2 cellular contexts compared by ENCODE assay signal in the genomic region with DNA sequence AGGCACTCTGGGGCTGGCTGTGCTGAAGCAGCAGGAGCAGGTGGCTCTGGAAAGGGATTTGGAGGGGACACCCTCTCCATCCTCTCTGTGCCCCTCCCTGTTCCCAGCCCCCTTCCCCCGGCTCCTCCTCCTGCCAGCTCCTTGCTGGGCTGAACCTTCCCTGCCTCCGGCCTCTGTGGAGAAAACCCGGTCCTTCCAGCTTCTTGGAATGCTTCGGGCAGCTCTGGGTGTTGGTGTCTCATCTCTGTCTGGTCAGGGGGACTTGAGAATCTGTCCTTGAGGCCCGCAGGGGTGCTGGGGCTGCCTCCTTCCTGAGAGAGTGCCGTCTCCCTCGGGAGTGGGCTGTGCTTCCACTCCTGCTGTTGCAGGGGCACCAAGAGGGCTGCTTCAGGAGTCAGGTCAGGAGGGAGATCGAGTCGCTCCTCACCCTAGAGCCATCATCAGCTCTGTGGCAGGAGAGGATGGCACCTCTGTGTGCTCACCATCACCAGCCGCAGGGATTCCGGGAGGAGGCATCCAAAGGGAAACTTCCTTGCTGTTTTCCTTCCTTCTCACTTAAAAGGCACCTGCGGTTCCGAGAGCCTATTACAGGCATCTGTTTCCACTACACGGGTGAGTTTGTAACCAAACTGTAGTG.
TF ChIP-seq lines count a peak whose summit lies in the region.

No MANE protein-coding gene starts in this region.

TF ChIP-seq in HEK293, 187 proteins besides CTCF, POLR2A, EP300 and RAD21:
- TF ChIP-seq ZNF514 (tag by site-specific recombination; IDR thresholded peaks at IDR 0.05) (no peak), ZIC2 (tag by site-specific recombination; IDR thresholded peaks at IDR 0.05) (peak; percentile 32; the same call in 1 of the 2 replicates), ZNF768 (tag by site-specific recombination; IDR thresholded peaks at IDR 0.05) (no peak), IKZF3 (tag by site-specific recombination; IDR thresholded peaks at IDR 0.05) (peak; percentile 18; the same call in 1 of the 2 replicates), SP3 (tag by site-specific recombination; IDR thresholded peaks at IDR 0.05) (0 out of 2 replicates have a peak, but pooled peaks have one; percentile 29), ZNF530 (tag by site-specific recombination; IDR thresholded peaks at IDR 0.05; ENCODE audit: low read depth) (no peak), ZNF677 (tag by site-specific recombination; IDR thresholded peaks at IDR 0.05) (no peak), ZNF157 (tag by site-specific recombination; IDR thresholded peaks at IDR 0.05) (no peak), ZBTB8A (tag by site-specific recombination; IDR thresholded peaks at IDR 0.05) (no peak)
- TF ChIP-seq, protein P1, sequence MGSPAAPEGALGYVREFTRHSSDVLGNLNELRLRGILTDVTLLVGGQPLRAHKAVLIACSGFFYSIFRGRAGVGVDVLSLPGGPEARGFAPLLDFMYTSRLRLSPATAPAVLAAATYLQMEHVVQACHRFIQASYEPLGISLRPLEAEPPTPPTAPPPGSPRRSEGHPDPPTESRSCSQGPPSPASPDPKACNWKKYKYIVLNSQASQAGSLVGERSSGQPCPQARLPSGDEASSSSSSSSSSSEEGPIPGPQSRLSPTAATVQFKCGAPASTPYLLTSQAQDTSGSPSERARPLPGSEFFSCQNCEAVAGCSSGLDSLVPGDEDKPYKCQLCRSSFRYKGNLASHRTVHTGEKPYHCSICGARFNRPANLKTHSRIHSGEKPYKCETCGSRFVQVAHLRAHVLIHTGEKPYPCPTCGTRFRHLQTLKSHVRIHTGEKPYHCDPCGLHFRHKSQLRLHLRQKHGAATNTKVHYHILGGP (tag by site-specific recombination; IDR thresholded peaks at IDR 0.05) = no peak
- TF ChIP-seq, protein P2, sequence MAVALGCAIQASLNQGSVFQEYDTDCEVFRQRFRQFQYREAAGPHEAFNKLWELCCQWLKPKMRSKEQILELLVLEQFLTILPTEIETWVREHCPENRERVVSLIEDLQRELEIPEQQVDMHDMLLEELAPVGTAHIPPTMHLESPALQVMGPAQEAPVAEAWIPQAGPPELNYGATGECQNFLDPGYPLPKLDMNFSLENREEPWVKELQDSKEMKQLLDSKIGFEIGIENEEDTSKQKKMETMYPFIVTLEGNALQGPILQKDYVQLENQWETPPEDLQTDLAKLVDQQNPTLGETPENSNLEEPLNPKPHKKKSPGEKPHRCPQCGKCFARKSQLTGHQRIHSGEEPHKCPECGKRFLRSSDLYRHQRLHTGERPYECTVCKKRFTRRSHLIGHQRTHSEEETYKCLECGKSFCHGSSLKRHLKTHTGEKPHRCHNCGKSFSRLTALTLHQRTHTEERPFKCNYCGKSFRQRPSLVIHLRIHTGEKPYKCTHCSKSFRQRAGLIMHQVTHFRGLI (tag by site-specific recombination; IDR thresholded peaks at IDR 0.05) = no peak

TF ChIP-seq in H1, 55 proteins besides CTCF, POLR2A, EP300 and RAD21:
- TF ChIP-seq CEBPB (IDR thresholded peaks at IDR 0.05; ENCODE audit: low read depth, low read length) = no peak
- peak; percentile 66; the same call in 1 of the 2 replicates for TF ChIP-seq GABPA (IDR thresholded peaks at IDR 0.05; ENCODE audit: borderline replicate concordance, insufficient read depth, low read length)
